In the genomic region with DNA sequence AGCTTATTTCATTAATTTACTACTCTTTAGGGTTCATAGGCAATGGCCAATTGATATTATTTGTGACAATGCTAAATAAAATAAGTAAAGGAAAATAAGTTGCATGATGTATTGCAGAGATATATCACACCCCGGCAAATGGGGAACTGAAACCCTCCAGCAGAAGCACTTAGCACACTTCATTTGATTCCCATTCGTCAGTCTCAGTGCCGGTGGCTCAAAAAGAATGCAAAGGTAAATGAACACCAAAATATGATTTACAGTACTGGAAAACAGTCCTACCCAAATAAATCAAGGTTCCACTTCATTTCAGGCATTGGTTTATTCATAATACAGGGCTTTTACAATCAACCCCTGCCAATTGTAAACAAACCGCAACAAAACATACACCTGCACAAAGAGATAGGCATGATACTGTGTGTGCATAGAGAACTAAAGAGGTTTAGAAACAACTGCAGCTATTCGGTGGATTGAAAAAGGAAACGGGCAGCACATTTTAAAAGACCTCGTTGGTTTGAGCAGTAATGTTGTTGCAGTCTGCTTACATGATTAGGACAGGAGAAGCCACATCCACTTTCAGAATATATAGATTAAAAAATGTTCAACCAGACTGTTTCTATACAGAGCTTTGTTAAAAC, we compare ENCODE assay signal across 9 cellular contexts.
A peak's percentile ranks its signal among the peaks of the same experiment; 100 is the strongest.
DNase-seq lines count a peak whose midpoint lies in the region; ATAC-seq and TF ChIP-seq lines count a peak whose summit lies in the region.
"Had no signal": no experiment of that assay in that cellular context is flagged by ENCODE, and none has a peak within 500 bp of the region (broad histone marks: within the 10 kb centered on the region; RNA-seq: fewer than 3 reads in every experiment).

No MANE protein-coding gene starts in this region.

- peaks cover 19% of the 10 kb centered on the region for H3K4me1 Mint-ChIP-seq in chondrocyte (ENCODE audit: low read depth)

- H3K4me3 Mint-ChIP-seq in chondrocyte (ENCODE audit: unreplicated experiment), result no peak overlapping the region

- H3K4me3 ChIP-seq in Karpas-422 (ENCODE audit: low read length), result no peak overlapping the region
- H3K4me3 ChIP-seq in SU-DHL-6 (ENCODE audit: insufficient read depth, low read length, poor library complexity, severe bottlenecking), result peak overlapping the region; percentile 33
- no peak overlapping the region for H3K4me3 ChIP-seq in esophagus muscularis mucosa
- no peak overlapping the region for H3K4me3 ChIP-seq in BE2C (ENCODE audit: low read depth, low read length)
- H3K4me3 ChIP-seq in right lobe of liver, result no peak overlapping the region

- intact Hi-C loops in esophagus muscularis mucosa (cut with DNase I) (no loop called here), right lobe of liver (cut with DNase I) (no loop called here)

- no peak overlapping the region for H3K27ac Mint-ChIP-seq in chondrocyte (ENCODE audit: unreplicated experiment)

- no peaks in the 10 kb centered on the region for H3K27me3 Mint-ChIP-seq in chondrocyte (ENCODE audit: low read depth)

- TF ChIP-seq CTCF in SU-DHL-6 (IDR thresholded peaks at IDR 0.05; ENCODE audit: insufficient read depth, low read length, poor library complexity, severe bottlenecking) (no peak), esophagus muscularis mucosa (IDR thresholded peaks at IDR 0.05) (no peak), chondrocyte (IDR thresholded peaks at IDR 0.05) (no peak), BE2C (IDR thresholded peaks at IDR 0.05; ENCODE audit: low read depth, low read length) (no peak), right lobe of liver (IDR thresholded peaks at IDR 0.05) (no peak)

- H3K9ac ChIP-seq in Karpas-422 (ENCODE audit: low read length) (no peak overlapping the region), SU-DHL-6 (ENCODE audit: low read length) (peak overlapping the region; percentile 43)

- no peaks in the 10 kb centered on the region for H3K36me3 Mint-ChIP-seq in chondrocyte (ENCODE audit: low read depth)

- TF ChIP-seq POLR2A in esophagus muscularis mucosa (IDR thresholded peaks at IDR 0.05; ENCODE audit: low read depth), result no peak
- TF ChIP-seq POLR2A in right lobe of liver (IDR thresholded peaks at IDR 0.05), result no peak

- no peak for TF ChIP-seq EP300 in esophagus muscularis mucosa (IDR thresholded peaks at IDR 0.05)

- H3K36me3 ChIP-seq in Karpas-422 (ENCODE audit: insufficient read depth, low read length), result no peaks in the 10 kb centered on the region
- H3K36me3 ChIP-seq in SU-DHL-6 (ENCODE audit: low read length), result no peaks in the 10 kb centered on the region
- no peaks in the 10 kb centered on the region for H3K36me3 ChIP-seq in esophagus muscularis mucosa
- no peaks in the 10 kb centered on the region for H3K36me3 ChIP-seq in BE2C
- H3K36me3 ChIP-seq in right lobe of liver, result no peaks in the 10 kb centered on the region

- H3K4me1 ChIP-seq in Karpas-422 (ENCODE audit: low read length) (peaks cover 3% of the 10 kb centered on the region; the same call in 1 of the 2 replicates), esophagus muscularis mucosa (no peaks in the 10 kb centered on the region), BE2C (no peaks in the 10 kb centered on the region), right lobe of liver (no peaks in the 10 kb centered on the region)

- H3K9me3 ChIP-seq in Karpas-422 (ENCODE audit: low read length) (no peaks in the 10 kb centered on the region), SU-DHL-6 (ENCODE audit: insufficient read depth, low read length) (no peaks in the 10 kb centered on the region), esophagus muscularis mucosa (no peaks in the 10 kb centered on the region), BE2C (no peaks in the 10 kb centered on the region), right lobe of liver (no peaks in the 10 kb centered on the region)

- H3K4me2 ChIP-seq in Karpas-422 (ENCODE audit: low read depth, low read length, poor library complexity, severe bottlenecking), result no peak overlapping the region
- peak overlapping the region; percentile 93 for H3K4me2 ChIP-seq in SU-DHL-6 (ENCODE audit: low read depth, low read length, poor library complexity, severe bottlenecking)

- H3K9me3 Mint-ChIP-seq in chondrocyte (ENCODE audit: low read depth), result no peaks in the 10 kb centered on the region

- H4K20me1 ChIP-seq in Karpas-422 (ENCODE audit: insufficient read depth, low read depth, low read length), result no peaks in the 10 kb centered on the region
- H4K20me1 ChIP-seq in SU-DHL-6 (ENCODE audit: low read depth, low read length), result no peaks in the 10 kb centered on the region

- no peaks in the 10 kb centered on the region for H3K79me2 ChIP-seq in Karpas-422 (ENCODE audit: low read length)
- H3K79me2 ChIP-seq in SU-DHL-6 (ENCODE audit: insufficient read depth, low read length), result no peaks in the 10 kb centered on the region

- peaks cover 24% of the 10 kb centered on the region for H3F3A ChIP-seq in SU-DHL-6 (ENCODE audit: insufficient read depth)

- H3K27me3 ChIP-seq in Karpas-422 (ENCODE audit: low read length) (no peaks in the 10 kb centered on the region), SU-DHL-6 (ENCODE audit: low read length) (no peaks in the 10 kb centered on the region), esophagus muscularis mucosa (no peaks in the 10 kb centered on the region), BE2C (no peaks in the 10 kb centered on the region), right lobe of liver (no peaks in the 10 kb centered on the region)

- no peaks in the 10 kb centered on the region for H3K9me2 ChIP-seq in Karpas-422 (replicated peaks; ENCODE audit: insufficient read depth, low read length)
- H3K9me2 ChIP-seq in SU-DHL-6 (replicated peaks; ENCODE audit: insufficient read depth, low read length), result no peaks in the 10 kb centered on the region

- H2AFZ ChIP-seq in Karpas-422 (ENCODE audit: low read length) (no peak overlapping the region), SU-DHL-6 (ENCODE audit: low read depth, low read length, severe bottlenecking) (peak overlapping the region; percentile 74)

- DNase-seq in Karpas-422 (peak; percentile 59), esophagus muscularis mucosa (ENCODE audit: extremely low spot score) (no peak), chondrocyte (ENCODE audit: low spot score) (no peak), BE2C (no peak), right lobe of liver (no peak)
- DNase-seq: NCI-H1048 had no signal

- no peak overlapping the region for H3K27ac ChIP-seq in Karpas-422 (ENCODE audit: low read length)
- H3K27ac ChIP-seq in SU-DHL-6 (ENCODE audit: low read depth, low read length), result peak overlapping the region; percentile 95
- H3K27ac ChIP-seq in esophagus muscularis mucosa (replicated peaks in 1 of 4), result no peak overlapping the region
- no peak overlapping the region for H3K27ac ChIP-seq in right lobe of liver

- 57% methylated on average over 7 of the region's 7 CpGs for WGBS in esophagus muscularis mucosa
- WGBS in right lobe of liver (ENCODE audit: insufficient coverage, low coverage, low lambda C conversion rate, missing lambda C conversion rate), result 42% methylated on average over 7 of the region's 7 CpGs

- peak; percentile 98 for ATAC-seq in GM18858 (IDR thresholded peaks at IDR 0.05; ENCODE audit: unreplicated experiment)
- ATAC-seq in HG02588 (IDR thresholded peaks at IDR 0.05; ENCODE audit: unreplicated experiment), result peak; percentile 98
- ATAC-seq in right lobe of liver, result no peak

Comparison
In these comparisons a context has a peak if more than half of its experiments do, and no peak if none do; other contexts are left out.
1. ATAC-seq: peak in GM18858 (single experiment) and HG02588 (single experiment); none in right lobe of liver (0 of 4).